In the genomic region with DNA sequence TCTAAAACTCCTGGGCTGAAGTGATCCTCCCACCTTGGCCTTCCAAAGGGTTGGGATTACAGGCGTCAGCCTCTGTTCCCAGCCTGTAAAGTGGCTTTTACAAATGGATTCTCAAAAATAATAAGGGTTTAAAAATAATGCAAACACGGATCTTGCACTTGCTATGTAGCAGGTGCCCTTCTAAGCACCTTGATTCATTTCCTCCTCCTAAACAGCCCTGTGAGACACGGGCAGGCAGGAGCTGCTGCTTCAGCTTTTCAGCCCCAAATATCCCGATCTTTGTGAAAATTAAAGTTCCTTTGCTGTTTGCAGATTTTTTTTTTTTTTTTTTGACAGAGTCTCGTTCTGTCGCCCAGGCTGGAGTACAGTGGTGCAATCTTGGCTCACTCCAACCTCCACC, we compare ENCODE assay signal across 30 cellular contexts. TPM values are rescaled to one million over a fixed set of nuclear protein-coding genes. Genes with fewer than 3 reads are reported as not detected.
"Had no signal": no experiment of that assay in that cellular context is flagged by ENCODE, and none has a peak within 500 bp of the region (broad histone marks: within the 10 kb centered on the region; RNA-seq: fewer than 3 reads in every experiment).

No MANE protein-coding gene starts in this region.

- H3K4me1 ChIP-seq: lower lobe of right lung, neural progenitor cell, stomach, tibial artery, upper lobe of right lung had no signal

- H3K4me3 Mint-ChIP-seq: natural killer cell; nephron progenitor cell; neural progenitor cell; stimulated activated naive B cell treated with anti-CD40 and anti-IgM and Interleukin-4, amounts not matched to agents 10 μg/mL and 1 μg/mL and 100 μg/mL, for 72 hours had no signal

- ATAC-seq: left lobe of liver; natural killer cell; sciatic nerve; stimulated activated naive B cell treated with anti-CD40 and anti-IgM and Interleukin-4, amounts not matched to agents 10 μg/mL and 1 μg/mL and 100 μg/mL, for 72 hours; stimulated activated naive CD8-positive, alpha-beta T cell treated with anti-CD3 and anti-CD28 coated beads, Interleukin-15, Interleukin-2, amounts not matched to agents 100 U/mL and 50 U/mL, for 24 hours had no signal

- H3K27ac ChIP-seq: lower lobe of right lung, neural progenitor cell, neutrophil, ovary, right atrium auricular region, skin epidermis, stomach, thoracic aorta, tibial artery, upper lobe of right lung had no signal

- H3K9me3 ChIP-seq: heart left ventricle, lower lobe of right lung, neutrophil, ovary, right atrium auricular region, stomach, thoracic aorta, tibial artery, upper lobe of right lung had no signal

- H3K36me3 ChIP-seq: heart left ventricle, lower lobe of right lung, neural progenitor cell, neutrophil, ovary, right atrium auricular region, stomach, thoracic aorta, tibial artery, upper lobe of right lung had no signal

- H3K4me3 ChIP-seq: heart left ventricle, lower lobe of right lung, neural progenitor cell, ovary, right atrium auricular region, skin epidermis, stomach, thoracic aorta, tibial artery, upper lobe of right lung had no signal

- H3K9me3 Mint-ChIP-seq: naive B cell; natural killer cell; nephron progenitor cell; neural progenitor cell; stimulated activated naive B cell treated with anti-CD40 and anti-IgM and Interleukin-4, amounts not matched to agents 10 μg/mL and 1 μg/mL and 100 μg/mL, for 72 hours had no signal

- DNase-seq: islet precursor cell; kidney glomerular epithelial cell; left cardiac atrium; mammary epithelial cell; mesenchymal stem cell; naive B cell; natural killer cell; nephron progenitor cell; ovary; stimulated activated CD4-positive, alpha-beta T cell treated with anti-CD3 and anti-CD28 coated beads, Interleukin-12 subunit alpha, Interleukin-12 subunit beta, amount 100 ng/mL, for 4 hours; stimulated activated CD4-positive, alpha-beta T cell treated with anti-CD3 and anti-CD28 coated beads, Interleukin-15, amount 100 ng/mL, for 24 hours; stimulated activated CD4-positive, alpha-beta T cell treated with anti-CD3 and anti-CD28 coated beads, Interleukin-2, amount 100 ng/mL, for 24 hours; stimulated activated CD4-positive, alpha-beta T cell treated with anti-CD3 and anti-CD28 coated beads, Interleukin-4, amount 100 ng/mL, for 1 hour; stimulated activated naive B cell treated with anti-CD40 and anti-IgM and Interleukin-4, amounts not matched to agents 10 μg/mL and 1 μg/mL and 100 μg/mL, for 72 hours; stimulated activated naive CD8-positive, alpha-beta T cell treated with anti-CD3 and anti-CD28 coated beads, Interleukin-15, Interleukin-2, amounts not matched to agents 100 U/mL and 50 U/mL, for 24 hours; stomach; tibial artery; trophoblast cell; upper lobe of right lung had no signal

- H3K27ac Mint-ChIP-seq: natural killer cell; progenitor cell of endocrine pancreas; stimulated activated naive B cell treated with anti-CD40 and anti-IgM and Interleukin-4, amounts not matched to agents 10 μg/mL and 1 μg/mL and 100 μg/mL, for 72 hours had no signal

- H3K4me1 Mint-ChIP-seq: naive B cell; natural killer cell; neural progenitor cell; stimulated activated naive B cell treated with anti-CD40 and anti-IgM and Interleukin-4, amounts not matched to agents 10 μg/mL and 1 μg/mL and 100 μg/mL, for 72 hours had no signal

- H3K27me3 ChIP-seq: heart left ventricle, neural progenitor cell, ovary, right atrium auricular region, upper lobe of right lung had no signal

- H3K36me3 Mint-ChIP-seq: naive B cell; natural killer cell; neural progenitor cell; stimulated activated naive B cell treated with anti-CD40 and anti-IgM and Interleukin-4, amounts not matched to agents 10 μg/mL and 1 μg/mL and 100 μg/mL, for 72 hours had no signal

- H3K9ac ChIP-seq: neural progenitor cell had no signal

RNA-seq across cellular contexts. Expression of a gene that starts 43.9 kb away (rescaled TPM):
- total RNA-seq: pulmonary artery endothelial cell had no signal
